ENCODE assay signal across 18 cellular contexts in genomic region chr2:204950695-204951094, GRCh38.
DNase-seq lines count a peak whose midpoint lies in the region; ATAC-seq lines count a peak whose summit lies in the region.
"Had no signal": no experiment of that assay in that cellular context is flagged by ENCODE, and none has a peak within 500 bp of the region (broad histone marks: within the 10 kb centered on the region; RNA-seq: fewer than 3 reads in every experiment).

No MANE protein-coding gene starts in this region.

- no peak overlapping the region for H3K4me3 Mint-ChIP-seq in T-helper 2 cell treated with Interferon-gamma antibody and Interleukin-4, amounts not matched to agents 5 μg/mL and 100 μg/mL, for 36 hours
- H3K4me3 Mint-ChIP-seq in effector memory CD8-positive, alpha-beta T cell = no peak overlapping the region
- H3K4me3 Mint-ChIP-seq: activated CD8-positive, alpha-beta T cell treated with anti-CD3 and anti-CD28 coated beads for 36 hours; memory B cell; stimulated activated naive CD8-positive, alpha-beta T cell treated with anti-CD3 and anti-CD28 coated beads, Interleukin-15, amount 100 ng/mL, for 72 hours had no signal

- no peaks in the 10 kb centered on the region for H3K36me3 ChIP-seq in adipocyte (ENCODE audit: control insufficient read depth, insufficient read depth, low read length, severe bottlenecking)
- H3K36me3 ChIP-seq: gastrocnemius medialis had no signal

- H3K36me3 Mint-ChIP-seq in T-helper 2 cell treated with Interferon-gamma antibody and Interleukin-4, amounts not matched to agents 5 μg/mL and 100 μg/mL, for 36 hours (ENCODE audit: low read depth) = peaks cover 60% of the 10 kb centered on the region
- no peaks in the 10 kb centered on the region for H3K36me3 Mint-ChIP-seq in effector memory CD8-positive, alpha-beta T cell (ENCODE audit: insufficient read depth)
- H3K36me3 Mint-ChIP-seq: memory B cell had no signal

- no peaks in the 10 kb centered on the region for H3K9me3 ChIP-seq in adipocyte (ENCODE audit: control insufficient read depth, low read length)
- H3K9me3 ChIP-seq: body of pancreas, gastrocnemius medialis had no signal

- H3K27me3 Mint-ChIP-seq in T-helper 2 cell treated with Interferon-gamma antibody and Interleukin-4, amounts not matched to agents 5 μg/mL and 100 μg/mL, for 36 hours (ENCODE audit: low read depth) = no peaks in the 10 kb centered on the region
- no peaks in the 10 kb centered on the region for H3K27me3 Mint-ChIP-seq in effector memory CD8-positive, alpha-beta T cell
- H3K27me3 Mint-ChIP-seq: activated CD8-positive, alpha-beta T cell treated with anti-CD3 and anti-CD28 coated beads for 36 hours; memory B cell; stimulated activated naive CD8-positive, alpha-beta T cell treated with anti-CD3 and anti-CD28 coated beads, Interleukin-15, amount 100 ng/mL, for 72 hours had no signal

- H3K4me3 ChIP-seq in adipocyte (ENCODE audit: low read length) = no peak overlapping the region
- H3K4me3 ChIP-seq: body of pancreas, gastrocnemius medialis had no signal

- peaks cover 61% of the 10 kb centered on the region for H3K4me1 Mint-ChIP-seq in T-helper 2 cell treated with Interferon-gamma antibody and Interleukin-4, amounts not matched to agents 5 μg/mL and 100 μg/mL, for 36 hours (ENCODE audit: low read depth)
- H3K4me1 Mint-ChIP-seq in effector memory CD8-positive, alpha-beta T cell (ENCODE audit: low read depth in 2 of 2) = peaks cover 0 to 3% of the 10 kb centered on the region in 2 donors
- H3K4me1 Mint-ChIP-seq: memory B cell had no signal

- H3K27ac Mint-ChIP-seq in T-helper 2 cell treated with Interferon-gamma antibody and Interleukin-4, amounts not matched to agents 5 μg/mL and 100 μg/mL, for 36 hours = peak overlapping the region; percentile 38
- no peak overlapping the region for H3K27ac Mint-ChIP-seq in effector memory CD8-positive, alpha-beta T cell
- H3K27ac Mint-ChIP-seq: activated CD8-positive, alpha-beta T cell treated with anti-CD3 and anti-CD28 coated beads for 36 hours; memory B cell; stimulated activated naive CD8-positive, alpha-beta T cell treated with anti-CD3 and anti-CD28 coated beads, Interleukin-15, amount 100 ng/mL, for 72 hours had no signal

- peaks cover 46% of the 10 kb centered on the region for H3K9me3 Mint-ChIP-seq in T-helper 2 cell treated with Interferon-gamma antibody and Interleukin-4, amounts not matched to agents 5 μg/mL and 100 μg/mL, for 36 hours
- peaks cover 0 to 8% of the 10 kb centered on the region in 2 donors for H3K9me3 Mint-ChIP-seq in effector memory CD8-positive, alpha-beta T cell

- no peak for DNase-seq in T-helper 2 cell treated with Interferon-gamma antibody and Interleukin-4, amounts not matched to agents 5 μg/mL and 100 μg/mL, for 36 hours (ENCODE audit: low spot score)
- DNase-seq in T-helper 2 cell (no peak), adipocyte (ENCODE audit: low read depth) (peak; percentile 67), hepatic stellate cell (ENCODE audit: low spot score) (peak; percentile 33), NCI-H187 (lab: John Stamatoyannopoulos, UW) (no peak)
- DNase-seq in effector memory CD8-positive, alpha-beta T cell = no peak
- DNase-seq: body of pancreas; gastrocnemius medialis; KG1; NCI-H1417 treated with DMSO at 0.1 percent for 48 hours; nucleus accumbens; OCI-M1; stimulated activated CD4-positive, alpha-beta T cell treated with anti-CD3 and anti-CD28 coated beads, Interleukin-12 subunit alpha, Interleukin-12 subunit beta, amount 100 ng/mL, for 4 hours; stimulated activated naive CD8-positive, alpha-beta T cell treated with anti-CD3 and anti-CD28 coated beads, Interleukin-15, amount 100 ng/mL, for 72 hours had no signal

- H3K27me3 ChIP-seq in adipocyte (replicated peaks; ENCODE audit: control insufficient read depth, insufficient read depth, low read length) = no peaks in the 10 kb centered on the region
- H3K27me3 ChIP-seq: body of pancreas, gastrocnemius medialis had no signal

- no peak overlapping the region for H3K9ac ChIP-seq in adipocyte (ENCODE audit: low read length)

- ATAC-seq in HG03025 (IDR thresholded peaks at IDR 0.05; ENCODE audit: low FRiP score, unreplicated experiment) = no peak
- ATAC-seq in HG03139 (IDR thresholded peaks at IDR 0.05; ENCODE audit: unreplicated experiment) = no peak
- no peak for ATAC-seq in effector memory CD8-positive, alpha-beta T cell (replicated peaks)
- ATAC-seq: activated CD8-positive, alpha-beta T cell treated with anti-CD3 and anti-CD28 coated beads for 36 hours; body of pancreas; gastrocnemius medialis; stimulated activated naive CD8-positive, alpha-beta T cell treated with anti-CD3 and anti-CD28 coated beads, Interleukin-15, amount 100 ng/mL, for 72 hours had no signal

- peaks cover 8% of the 10 kb centered on the region for H3K4me1 ChIP-seq in adipocyte (ENCODE audit: control insufficient read depth, insufficient read depth, low read length)

Comparison
In these comparisons a context has a peak if more than half of its experiments do, and no peak if none do; other contexts are left out.
1. DNase-seq: peak in adipocyte (single experiment) and hepatic stellate cell (single experiment); none in T-helper 2 cell treated with Interferon-gamma antibody and Interleukin-4, amounts not matched to agents 5 μg/mL and 100 μg/mL, for 36 hours (single experiment), T-helper 2 cell (0 of 5), NCI-H187 (0 of 2) and effector memory CD8-positive, alpha-beta T cell (0 of 3).